10 cellular contexts compared by ENCODE assay signal in genomic region chr14:64761441-64762043, GRCh38. TPM values are rescaled to one million over a fixed set of nuclear protein-coding genes. Genes with fewer than 3 reads are reported as not detected.
DNase-seq lines count a peak whose midpoint lies in the region; ATAC-seq and TF ChIP-seq lines count a peak whose summit lies in the region.
"Had no signal": no experiment of that assay in that cellular context is flagged by ENCODE, and none has a peak within 500 bp of the region (broad histone marks: within the 10 kb centered on the region; RNA-seq: fewer than 3 reads in every experiment).

No MANE protein-coding gene starts in this region.

- TF ChIP-seq CTCF in astrocyte of the cerebellum (IDR thresholded peaks at IDR 0.05; ENCODE audit: low read depth, low read length, missing control alignments) (peak; percentile 6), endodermal cell (conservative IDR thresholded peaks at IDR 0.05) (no peak)

- DNase-seq in NCI-H2029 (lab: John Stamatoyannopoulos, UW) (peak; percentile 54), NCI-H2029 treated with DMSO at 0.1 percent for 48 hours (lab: John Stamatoyannopoulos, UW) (no peak), astrocyte of the cerebellum (ENCODE audit: low read depth) (no peak), inferior parietal cortex (ENCODE audit: extremely low spot score) (peak; percentile 4), Kasumi-1 (lab: John Stamatoyannopoulos, UW) (no peak), endodermal cell (no peak)
- DNase-seq: NCI-H1048 had no signal

- H3K27ac ChIP-seq in temporal lobe (ENCODE audit: low read depth, low read length) (peak overlapping the region; percentile 86), endodermal cell (ENCODE audit: low read depth, low read length) (no peak overlapping the region)

- no peaks in the 10 kb centered on the region for H3K36me3 Mint-ChIP-seq in endodermal cell (ENCODE audit: low read depth)

- H3K9ac ChIP-seq in endodermal cell (ENCODE audit: extremely low read depth, low read length, poor library complexity, severe bottlenecking), result no peak overlapping the region

- no peak overlapping the region for H3K27ac Mint-ChIP-seq in endodermal cell
- H3K27ac Mint-ChIP-seq: activated naive CD4-positive, alpha-beta T cell treated with anti-CD3 and anti-CD28 coated beads for 36 hours had no signal

- H3K27me3 ChIP-seq in endodermal cell (ENCODE audit: control insufficient read depth, insufficient read depth, low read length, poor library complexity, severe bottlenecking), result no peaks in the 10 kb centered on the region

- H3K9me3 ChIP-seq in endodermal cell (ENCODE audit: control insufficient read depth, low read length), result no peaks in the 10 kb centered on the region

- H3K4me3 Mint-ChIP-seq in endodermal cell, result no peak overlapping the region
- H3K4me3 Mint-ChIP-seq: activated naive CD4-positive, alpha-beta T cell treated with anti-CD3 and anti-CD28 coated beads for 36 hours had no signal

- in situ Hi-C loops in astrocyte of the cerebellum (cut with HindIII; ENCODE audit: low sequenced_read_pairs), result no loop called here

- H3K4me1 ChIP-seq in endodermal cell (ENCODE audit: control insufficient read depth, insufficient read depth, low read length), result peaks cover 29% of the 10 kb centered on the region

- WGBS in endodermal cell (ENCODE audit: insufficient coverage in 1 of 2, insufficient read length in 1 of 2), 2 experiments, result 79 to 84% methylated on average over 2 to 5 of the region's 5 CpGs

- no peaks in the 10 kb centered on the region for H3K36me3 ChIP-seq in endodermal cell (ENCODE audit: control insufficient read depth, insufficient read depth, low read length)

- peaks cover 50% of the 10 kb centered on the region for H3K4me1 Mint-ChIP-seq in endodermal cell

- peaks cover 36% of the 10 kb centered on the region for H3K27me3 Mint-ChIP-seq in endodermal cell (ENCODE audit: insufficient read depth)

- peaks cover 1% of the 10 kb centered on the region for H3K9me3 Mint-ChIP-seq in endodermal cell
- H3K9me3 Mint-ChIP-seq: activated naive CD4-positive, alpha-beta T cell treated with anti-CD3 and anti-CD28 coated beads for 36 hours had no signal

- no peak for ATAC-seq in HG03280 (IDR thresholded peaks at IDR 0.05; ENCODE audit: unreplicated experiment)

- H3K4me3 ChIP-seq in astrocyte of the cerebellum (ENCODE audit: low read depth, low read length), result no peak overlapping the region
- no peak overlapping the region for H3K4me3 ChIP-seq in endodermal cell (ENCODE audit: low read length)

RNA-seq across cellular contexts. Expression of gene PLEKHG3, which starts 57.3 kb away (rescaled TPM):
- 7.1 TPM for total RNA-seq in temporal lobe
- total RNA-seq in endodermal cell, result 10 to 100 TPM; 31.7 to 52.6 TPM
- polyA plus RNA-seq in endodermal cell (2013, experiment 1 of 2), result 35.6 TPM
- 30.8 TPM for polyA plus RNA-seq in endodermal cell (2013, experiment 2 of 2)

Comparison
In these comparisons a context has a peak if more than half of its experiments do, and no peak if none do; other contexts are left out.
1. DNase-seq: peak in NCI-H2029 (single experiment) and inferior parietal cortex (single experiment); none in NCI-H2029 treated with DMSO at 0.1 percent for 48 hours (single experiment), astrocyte of the cerebellum (single experiment), Kasumi-1 (0 of 2) and endodermal cell (single experiment).